In genomic region chr3:111277226-111277625, GRCh38 we compare ENCODE assay signal across 13 cellular contexts.
DNase-seq lines count a peak whose midpoint lies in the region; ATAC-seq and TF ChIP-seq lines count a peak whose summit lies in the region.
"Had no signal": no experiment of that assay in that cellular context is flagged by ENCODE, and none has a peak within 500 bp of the region (broad histone marks: within the 10 kb centered on the region; RNA-seq: fewer than 3 reads in every experiment).

No MANE protein-coding gene starts in this region.

- H3K9me3 ChIP-seq in mucosa of descending colon, result no peaks in the 10 kb centered on the region
- H3K9me3 ChIP-seq: left ventricle myocardium inferior had no signal

- H3K27ac Mint-ChIP-seq in effector memory CD8-positive, alpha-beta T cell, result no peak overlapping the region
- H3K27ac Mint-ChIP-seq in activated CD4-positive, alpha-beta memory T cell treated with anti-CD3 and anti-CD28 coated beads, Interleukin-2, amount 10 ng/mL, durations not matched to agents 7 days and 5 days, result no peak overlapping the region
- H3K27ac Mint-ChIP-seq: stimulated activated memory B cell treated with anti-CD40 and anti-IgM and Interleukin-4, amounts not matched to agents 10 μg/mL and 1 μg/mL and 100 μg/mL, for 72 hours had no signal

- no peaks in the 10 kb centered on the region for H3K4me1 ChIP-seq in mucosa of descending colon (ENCODE audit: low read depth)
- H3K4me1 ChIP-seq: left ventricle myocardium inferior had no signal

- TF ChIP-seq CTCF in mucosa of descending colon (IDR thresholded peaks at IDR 0.05), result no peak

- no peak for ATAC-seq in effector memory CD8-positive, alpha-beta T cell (replicated peaks)
- no peak for ATAC-seq in mucosa of descending colon
- ATAC-seq: stimulated activated memory B cell treated with anti-CD40 and anti-IgM and Interleukin-4, amounts not matched to agents 10 μg/mL and 1 μg/mL and 100 μg/mL, for 72 hours had no signal

- no peaks in the 10 kb centered on the region for H3K27me3 ChIP-seq in H7 (ENCODE audit: control insufficient read depth, insufficient read depth, low read length)

- POLR2A ChIA-PET in activated CD4-positive, alpha-beta memory T cell treated with anti-CD3 and anti-CD28 coated beads, Interleukin-2, amount 10 ng/mL, durations not matched to agents 7 days and 5 days (lab: Charles Lee), result no interaction called here

- H3K4me1 Mint-ChIP-seq in effector memory CD8-positive, alpha-beta T cell (ENCODE audit: low read depth in 2 of 2), result no peaks in the 10 kb centered on the region
- peaks cover 2% of the 10 kb centered on the region for H3K4me1 Mint-ChIP-seq in activated CD4-positive, alpha-beta memory T cell treated with anti-CD3 and anti-CD28 coated beads, Interleukin-2, amount 10 ng/mL, durations not matched to agents 7 days and 5 days
- H3K4me1 Mint-ChIP-seq: stimulated activated memory B cell treated with anti-CD40 and anti-IgM and Interleukin-4, amounts not matched to agents 10 μg/mL and 1 μg/mL and 100 μg/mL, for 72 hours had no signal

- H3K4me3 Mint-ChIP-seq in effector memory CD8-positive, alpha-beta T cell, result no peak overlapping the region
- no peak overlapping the region for H3K4me3 Mint-ChIP-seq in activated CD4-positive, alpha-beta memory T cell treated with anti-CD3 and anti-CD28 coated beads, Interleukin-2, amount 10 ng/mL, durations not matched to agents 7 days and 5 days
- H3K4me3 Mint-ChIP-seq: stimulated activated memory B cell treated with anti-CD40 and anti-IgM and Interleukin-4, amounts not matched to agents 10 μg/mL and 1 μg/mL and 100 μg/mL, for 72 hours had no signal

- no peaks in the 10 kb centered on the region for H3K36me3 ChIP-seq in H7 (replicated peaks; ENCODE audit: control insufficient read depth, insufficient read depth, low read length)
- no peaks in the 10 kb centered on the region for H3K36me3 ChIP-seq in mucosa of descending colon (ENCODE audit: low read depth)
- H3K36me3 ChIP-seq: left ventricle myocardium inferior had no signal

- intact Hi-C loops in mucosa of descending colon (cut with DNase I, micrococcal nuclease), result no loop called here

- DNase-seq in A172 (ENCODE audit: low spot score), result peak; percentile 33
- peak; percentile 44 for DNase-seq in H7
- DNase-seq in amniotic stem cell (lab: John Stamatoyannopoulos, UW), result peak; percentile 26
- peak; percentile 66 for DNase-seq in iris pigment epithelial cell (ENCODE audit: low read depth)
- DNase-seq in NCI-H2081 (lab: John Stamatoyannopoulos, UW), result no peak
- no peak for DNase-seq in effector memory CD8-positive, alpha-beta T cell
- no peak for DNase-seq in mucosa of descending colon
- no peak for DNase-seq in activated CD4-positive, alpha-beta memory T cell treated with anti-CD3 and anti-CD28 coated beads, Interleukin-2, amount 10 ng/mL, durations not matched to agents 7 days and 5 days
- DNase-seq: activated naive CD4-positive, alpha-beta T cell; C1 segment of cervical spinal cord; effector memory CD4-positive, alpha-beta T cell; left ventricle myocardium inferior had no signal

- no peaks in the 10 kb centered on the region for H3K36me3 Mint-ChIP-seq in effector memory CD8-positive, alpha-beta T cell (ENCODE audit: insufficient read depth)
- H3K36me3 Mint-ChIP-seq in activated CD4-positive, alpha-beta memory T cell treated with anti-CD3 and anti-CD28 coated beads, Interleukin-2, amount 10 ng/mL, durations not matched to agents 7 days and 5 days (ENCODE audit: low read depth), result no peaks in the 10 kb centered on the region
- H3K36me3 Mint-ChIP-seq: stimulated activated memory B cell treated with anti-CD40 and anti-IgM and Interleukin-4, amounts not matched to agents 10 μg/mL and 1 μg/mL and 100 μg/mL, for 72 hours had no signal

- no peaks in the 10 kb centered on the region for H3K9me3 Mint-ChIP-seq in effector memory CD8-positive, alpha-beta T cell
- no peaks in the 10 kb centered on the region for H3K9me3 Mint-ChIP-seq in activated CD4-positive, alpha-beta memory T cell treated with anti-CD3 and anti-CD28 coated beads, Interleukin-2, amount 10 ng/mL, durations not matched to agents 7 days and 5 days
- H3K9me3 Mint-ChIP-seq: stimulated activated memory B cell treated with anti-CD40 and anti-IgM and Interleukin-4, amounts not matched to agents 10 μg/mL and 1 μg/mL and 100 μg/mL, for 72 hours had no signal

- no peaks in the 10 kb centered on the region for H3K27me3 Mint-ChIP-seq in effector memory CD8-positive, alpha-beta T cell
- H3K27me3 Mint-ChIP-seq in activated CD4-positive, alpha-beta memory T cell treated with anti-CD3 and anti-CD28 coated beads, Interleukin-2, amount 10 ng/mL, durations not matched to agents 7 days and 5 days, result no peaks in the 10 kb centered on the region
- H3K27me3 Mint-ChIP-seq: stimulated activated memory B cell treated with anti-CD40 and anti-IgM and Interleukin-4, amounts not matched to agents 10 μg/mL and 1 μg/mL and 100 μg/mL, for 72 hours had no signal

- CTCF ChIA-PET in activated CD4-positive, alpha-beta memory T cell treated with anti-CD3 and anti-CD28 coated beads, Interleukin-2, amount 10 ng/mL, durations not matched to agents 7 days and 5 days (lab: Charles Lee), result no interaction called here

- H3K4me3 ChIP-seq in H7 (ENCODE audit: insufficient read depth, low read depth, low read length) (no peak overlapping the region), mucosa of descending colon (no peak overlapping the region)
- H3K4me3 ChIP-seq: left ventricle myocardium inferior had no signal

Comparison
In these comparisons a context has a peak if more than half of its experiments do, and no peak if none do; other contexts are left out.
1. DNase-seq: peak in A172 (single experiment), H7 (single experiment), amniotic stem cell (single experiment) and iris pigment epithelial cell (single experiment); none in NCI-H2081 (0 of 2), effector memory CD8-positive, alpha-beta T cell (0 of 3), mucosa of descending colon (0 of 3) and activated CD4-positive, alpha-beta memory T cell treated with anti-CD3 and anti-CD28 coated beads, Interleukin-2, amount 10 ng/mL, durations not matched to agents 7 days and 5 days (single experiment).